18 cellular contexts compared by ENCODE assay signal in the genomic region with DNA sequence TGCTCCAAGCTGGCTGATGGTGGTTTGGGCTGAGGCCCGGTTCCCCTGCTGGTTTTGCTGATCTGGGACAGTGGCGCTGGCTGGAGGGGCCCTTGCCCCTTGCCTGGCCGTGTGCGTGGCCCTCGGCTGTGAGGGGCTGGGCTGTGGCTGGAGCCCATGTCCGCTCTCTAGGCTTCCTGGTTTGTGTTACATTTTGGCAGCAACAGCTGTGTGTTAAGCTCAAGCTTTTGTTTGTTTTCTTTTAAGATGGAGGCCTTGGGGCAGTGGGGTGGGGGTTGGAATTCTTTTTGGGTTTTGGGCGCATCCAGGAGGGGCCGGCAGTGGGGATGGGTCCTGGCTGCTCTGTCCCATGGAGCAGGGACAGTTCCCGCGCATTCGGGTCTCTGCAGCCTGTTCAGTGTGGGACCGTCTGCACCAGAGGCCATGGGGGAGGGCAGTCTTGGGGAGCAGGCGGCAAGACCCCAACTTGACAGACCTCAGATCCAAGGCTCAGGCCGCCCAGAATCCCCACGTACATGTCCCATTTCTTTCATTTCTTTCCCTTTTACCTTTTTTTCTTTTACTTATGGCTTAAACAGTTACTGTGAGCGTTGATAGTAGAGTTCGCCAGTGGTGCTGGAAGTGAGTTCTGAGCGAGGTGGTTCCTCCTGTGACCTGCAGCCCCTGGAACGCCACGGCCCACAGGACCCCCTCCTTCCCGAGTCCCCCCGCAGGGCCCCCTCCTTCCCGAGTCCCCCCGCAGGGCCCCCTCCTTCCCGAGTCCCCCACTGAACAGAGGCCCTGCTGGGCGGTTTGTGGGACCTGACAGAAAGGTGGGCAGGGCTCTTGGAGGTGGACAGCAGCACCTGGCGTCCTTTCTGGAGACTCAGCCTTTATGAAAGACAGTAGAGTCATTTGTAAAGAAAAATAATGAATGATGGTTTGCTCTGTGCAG.
A peak's percentile ranks its signal among the peaks of the same experiment; 100 is the strongest.
DNase-seq lines count a peak whose midpoint lies in the region; ATAC-seq and TF ChIP-seq lines count a peak whose summit lies in the region.
"Had no signal": no experiment of that assay in that cellular context is flagged by ENCODE, and none has a peak within 500 bp of the region (broad histone marks: within the 10 kb centered on the region; RNA-seq: fewer than 3 reads in every experiment).

No MANE protein-coding gene starts in this region.

- H3K4me3 Mint-ChIP-seq in WTC11 (no peak overlapping the region), chondrocyte (ENCODE audit: unreplicated experiment) (no peak overlapping the region)
- no peak overlapping the region for H3K4me3 Mint-ChIP-seq in stimulated activated effector memory CD8-positive, alpha-beta T cell treated with anti-CD3 and anti-CD28 coated beads, Interleukin-12 subunit alpha, Interleukin-12 subunit beta, amount 100 ng/mL, for 72 hours
- H3K4me3 Mint-ChIP-seq: effector memory CD8-positive, alpha-beta T cell; neural crest cell had no signal

- H3K36me3 Mint-ChIP-seq in WTC11: peaks cover 8% of the 10 kb centered on the region; the same call in 1 of the 2 replicates
- H3K36me3 Mint-ChIP-seq in stimulated activated effector memory CD8-positive, alpha-beta T cell treated with anti-CD3 and anti-CD28 coated beads, Interleukin-12 subunit alpha, Interleukin-12 subunit beta, amount 100 ng/mL, for 72 hours: peaks cover 25% of the 10 kb centered on the region
- peaks cover 4% of the 10 kb centered on the region for H3K36me3 Mint-ChIP-seq in chondrocyte (ENCODE audit: low read depth)

- peaks cover 16% of the 10 kb centered on the region for H3K27me3 Mint-ChIP-seq in WTC11 (ENCODE audit: low read depth)
- H3K27me3 Mint-ChIP-seq in chondrocyte (ENCODE audit: low read depth): no peaks in the 10 kb centered on the region
- H3K27me3 Mint-ChIP-seq: effector memory CD8-positive, alpha-beta T cell had no signal

- H3K4me1 Mint-ChIP-seq in WTC11: peaks cover 2% of the 10 kb centered on the region; the same call in 1 of the 2 replicates
- H3K4me1 Mint-ChIP-seq in stimulated activated effector memory CD8-positive, alpha-beta T cell treated with anti-CD3 and anti-CD28 coated beads, Interleukin-12 subunit alpha, Interleukin-12 subunit beta, amount 100 ng/mL, for 72 hours: peaks cover 60% of the 10 kb centered on the region
- H3K4me1 Mint-ChIP-seq in chondrocyte (ENCODE audit: low read depth): peaks cover 11% of the 10 kb centered on the region

- POLR2A ChIA-PET in WTC11 (lab: Charles Lee): no interaction called here

- no peak overlapping the region for H3K27ac Mint-ChIP-seq in WTC11
- peak overlapping the region; percentile 32 for H3K27ac Mint-ChIP-seq in stimulated activated effector memory CD8-positive, alpha-beta T cell treated with anti-CD3 and anti-CD28 coated beads, Interleukin-12 subunit alpha, Interleukin-12 subunit beta, amount 100 ng/mL, for 72 hours
- H3K27ac Mint-ChIP-seq in chondrocyte (ENCODE audit: unreplicated experiment): no peak overlapping the region

- CTCF ChIA-PET in WTC11 (lab: Charles Lee): no interaction called here

- peak; percentile 8 for DNase-seq in activated naive CD4-positive, alpha-beta T cell treated with anti-CD3 and anti-CD28 coated beads, Interleukin-2, amount 50 U/mL, for 16 hours
- no peak for DNase-seq in activated naive CD4-positive, alpha-beta T cell treated with Interleukin-2 at 50 U/mL for 16 hours
- DNase-seq in WTC11 (ENCODE audit: low spot score) (peak; percentile 11), left lobe of liver (ENCODE audit: low spot score) (peak; percentile 42), chondrocyte (ENCODE audit: low spot score) (no peak), Ammon's horn (ENCODE audit: low spot score) (no peak), substantia nigra (lab: John Stamatoyannopoulos, UW) (no peak)
- DNase-seq in stimulated activated effector memory CD8-positive, alpha-beta T cell treated with anti-CD3 and anti-CD28 coated beads, Interleukin-12 subunit alpha, Interleukin-12 subunit beta, amount 100 ng/mL, for 72 hours (ENCODE audit: low spot score in 2 of 2): no peak
- DNase-seq: activated CD4-positive, alpha-beta T cell treated with anti-CD3 and anti-CD28 coated beads for 4 hours; activated CD8-positive, alpha-beta memory T cell treated with anti-CD3 and anti-CD28 coated beads, Interleukin-2, amount 50 U/mL, for 4 hours; central memory CD4-positive, alpha-beta T cell; effector memory CD8-positive, alpha-beta T cell; NCI-H1105; NCI-H226; stimulated activated CD4-positive, alpha-beta T cell treated with anti-CD3 and anti-CD28 coated beads, Interleukin-2, amount 100 ng/mL, for 24 hours; T1000 had no signal

- H3K9me3 Mint-ChIP-seq in WTC11 (peaks cover 8% of the 10 kb centered on the region; the same call in 1 of the 2 replicates), chondrocyte (ENCODE audit: low read depth) (no peaks in the 10 kb centered on the region)
- H3K9me3 Mint-ChIP-seq in stimulated activated effector memory CD8-positive, alpha-beta T cell treated with anti-CD3 and anti-CD28 coated beads, Interleukin-12 subunit alpha, Interleukin-12 subunit beta, amount 100 ng/mL, for 72 hours: peaks cover 6% of the 10 kb centered on the region
- H3K9me3 Mint-ChIP-seq: neural crest cell had no signal

- no peak for ATAC-seq in WTC11
- ATAC-seq in left lobe of liver: no peak
- no peak for ATAC-seq in stimulated activated effector memory CD8-positive, alpha-beta T cell treated with anti-CD3 and anti-CD28 coated beads, Interleukin-12 subunit alpha, Interleukin-12 subunit beta, amount 100 ng/mL, for 72 hours
- ATAC-seq: effector memory CD8-positive, alpha-beta T cell; right lobe of liver had no signal

- TF ChIP-seq CTCF in WTC11 (IDR thresholded peaks at IDR 0.05): no peak
- no peak for TF ChIP-seq CTCF in chondrocyte (IDR thresholded peaks at IDR 0.05)

- H3K27ac ChIP-seq in substantia nigra (ENCODE audit: low read depth, low read length, poor library complexity, severe bottlenecking): no peak overlapping the region
- H3K27ac ChIP-seq: right lobe of liver had no signal

TF ChIP-seq in WTC11, 78 proteins besides CTCF, POLR2A, EP300 and RAD21 (continues in another document):
- TF ChIP-seq FOXP1 (CRISPR knock-in tag; IDR thresholded peaks at IDR 0.05; ENCODE audit: borderline replicate concordance) (no peak), ZNF121 (CRISPR knock-in tag; IDR thresholded peaks at IDR 0.05) (no peak), CREM (CRISPR knock-in tag; IDR thresholded peaks at IDR 0.05) (no peak), RELA (CRISPR knock-in tag; IDR thresholded peaks at IDR 0.05; ENCODE audit: borderline replicate concordance) (no peak)
- TF ChIP-seq, protein P1, sequence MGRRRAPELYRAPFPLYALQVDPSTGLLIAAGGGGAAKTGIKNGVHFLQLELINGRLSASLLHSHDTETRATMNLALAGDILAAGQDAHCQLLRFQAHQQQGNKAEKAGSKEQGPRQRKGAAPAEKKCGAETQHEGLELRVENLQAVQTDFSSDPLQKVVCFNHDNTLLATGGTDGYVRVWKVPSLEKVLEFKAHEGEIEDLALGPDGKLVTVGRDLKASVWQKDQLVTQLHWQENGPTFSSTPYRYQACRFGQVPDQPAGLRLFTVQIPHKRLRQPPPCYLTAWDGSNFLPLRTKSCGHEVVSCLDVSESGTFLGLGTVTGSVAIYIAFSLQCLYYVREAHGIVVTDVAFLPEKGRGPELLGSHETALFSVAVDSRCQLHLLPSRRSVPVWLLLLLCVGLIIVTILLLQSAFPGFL (CRISPR knock-in tag; IDR thresholded peaks at IDR 0.05; ENCODE audit: borderline replicate concordance): no peak
- TF ChIP-seq, protein P2, sequence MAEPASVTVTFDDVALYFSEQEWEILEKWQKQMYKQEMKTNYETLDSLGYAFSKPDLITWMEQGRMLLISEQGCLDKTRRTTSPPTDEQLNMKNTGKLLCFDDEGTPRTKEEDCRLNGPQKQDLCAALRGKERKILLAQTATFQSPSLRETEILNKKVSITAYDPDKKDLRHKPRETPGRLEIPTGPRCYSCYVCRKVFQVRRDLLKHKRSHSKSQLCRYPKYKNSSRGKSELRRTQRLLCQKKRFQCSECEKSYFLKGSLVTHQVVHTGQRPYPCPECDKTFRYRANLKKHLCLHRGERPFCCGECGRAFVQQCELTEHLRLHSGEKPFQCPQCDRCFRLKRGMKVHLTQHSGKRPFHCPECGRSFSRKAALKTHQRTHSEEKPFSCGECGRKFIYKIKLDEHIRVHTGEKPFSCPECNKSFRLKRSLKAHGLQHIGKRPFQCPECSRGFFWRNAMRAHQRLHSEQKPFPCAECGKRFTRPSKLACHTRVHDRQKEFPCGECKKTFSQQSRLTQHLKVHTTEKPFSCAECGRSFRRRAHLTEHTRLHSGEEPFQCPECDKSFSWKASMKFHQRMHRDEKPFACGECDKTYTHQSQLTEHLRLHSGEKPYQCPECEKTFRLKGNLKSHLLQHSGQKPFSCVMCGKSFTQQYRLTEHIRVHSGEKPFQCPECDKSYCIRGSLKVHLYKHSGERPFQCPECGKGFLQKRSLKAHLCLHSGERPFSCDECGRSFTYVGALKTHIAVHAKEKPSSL (CRISPR knock-in tag; conservative IDR thresholded peaks at IDR 0.05): no peak
- TF ChIP-seq, protein P3, sequence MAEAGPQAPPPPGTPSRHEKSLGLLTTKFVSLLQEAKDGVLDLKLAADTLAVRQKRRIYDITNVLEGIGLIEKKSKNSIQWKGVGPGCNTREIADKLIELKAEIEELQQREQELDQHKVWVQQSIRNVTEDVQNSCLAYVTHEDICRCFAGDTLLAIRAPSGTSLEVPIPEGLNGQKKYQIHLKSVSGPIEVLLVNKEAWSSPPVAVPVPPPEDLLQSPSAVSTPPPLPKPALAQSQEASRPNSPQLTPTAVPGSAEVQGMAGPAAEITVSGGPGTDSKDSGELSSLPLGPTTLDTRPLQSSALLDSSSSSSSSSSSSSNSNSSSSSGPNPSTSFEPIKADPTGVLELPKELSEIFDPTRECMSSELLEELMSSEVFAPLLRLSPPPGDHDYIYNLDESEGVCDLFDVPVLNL (CRISPR knock-in tag; IDR thresholded peaks at IDR 0.05; ENCODE audit: borderline replicate concordance, low read depth): no peak
- TF ChIP-seq, protein P4, sequence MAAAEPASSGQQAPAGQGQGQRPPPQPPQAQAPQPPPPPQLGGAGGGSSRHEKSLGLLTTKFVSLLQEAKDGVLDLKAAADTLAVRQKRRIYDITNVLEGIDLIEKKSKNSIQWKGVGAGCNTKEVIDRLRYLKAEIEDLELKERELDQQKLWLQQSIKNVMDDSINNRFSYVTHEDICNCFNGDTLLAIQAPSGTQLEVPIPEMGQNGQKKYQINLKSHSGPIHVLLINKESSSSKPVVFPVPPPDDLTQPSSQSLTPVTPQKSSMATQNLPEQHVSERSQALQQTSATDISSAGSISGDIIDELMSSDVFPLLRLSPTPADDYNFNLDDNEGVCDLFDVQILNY (CRISPR knock-in tag; IDR thresholded peaks at IDR 0.05): no peak

Comparison
In these comparisons a context has a peak if more than half of its experiments do, and no peak if none do; other contexts are left out.
1. DNase-seq: peak in activated naive CD4-positive, alpha-beta T cell treated with anti-CD3 and anti-CD28 coated beads, Interleukin-2, amount 50 U/mL, for 16 hours (single experiment), WTC11 (single experiment) and left lobe of liver (single experiment); none in activated naive CD4-positive, alpha-beta T cell treated with Interleukin-2 at 50 U/mL for 16 hours (single experiment), stimulated activated effector memory CD8-positive, alpha-beta T cell treated with anti-CD3 and anti-CD28 coated beads, Interleukin-12 subunit alpha, Interleukin-12 subunit beta, amount 100 ng/mL, for 72 hours (0 of 2), chondrocyte (single experiment), Ammon's horn (single experiment) and substantia nigra (0 of 49).